ENCODE assay signal across 8 cellular contexts in the genomic region with DNA sequence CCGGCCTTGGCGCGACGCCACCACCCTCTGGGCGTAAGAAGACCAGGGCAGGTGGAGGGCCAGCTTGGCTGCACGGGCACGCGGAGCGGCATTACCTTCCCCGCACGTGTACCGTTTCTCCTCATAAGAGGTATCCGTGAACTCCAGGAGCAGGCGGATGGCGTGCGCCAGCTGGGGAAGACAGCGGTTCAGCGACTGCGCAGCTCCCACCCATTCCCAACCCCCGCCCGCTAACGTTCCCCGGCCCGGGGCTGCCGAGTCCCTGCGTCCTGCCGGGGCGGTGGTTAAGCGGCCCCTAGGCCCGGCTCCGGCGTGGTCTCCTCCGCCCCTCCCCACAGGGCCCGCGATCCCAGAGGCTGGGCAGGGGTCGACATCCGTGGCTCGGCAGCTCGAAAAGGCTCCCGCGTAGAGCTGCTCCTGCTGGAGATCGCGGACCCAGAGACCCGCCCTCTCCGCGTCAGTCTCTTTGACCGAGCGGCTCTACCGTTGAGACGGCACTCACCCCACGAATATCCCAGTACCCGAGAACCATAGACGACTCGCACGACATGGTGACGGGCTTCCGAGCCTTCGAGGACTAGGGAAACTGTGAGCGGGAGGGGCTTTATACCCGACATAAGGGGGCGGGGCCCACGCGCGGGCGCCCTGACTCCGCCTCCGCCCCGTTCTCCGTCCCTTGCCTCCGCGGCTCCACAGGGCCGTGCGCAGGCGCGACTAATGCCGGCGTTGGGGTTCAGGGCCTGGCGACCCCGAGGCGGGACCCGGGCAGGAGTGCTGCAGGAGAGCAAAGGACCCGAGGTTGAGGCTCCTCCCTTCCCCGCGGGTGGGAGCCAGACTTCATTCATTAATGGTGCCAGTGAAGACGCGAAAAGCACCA. TPM values are rescaled to one million over a fixed set of nuclear protein-coding genes. Genes with fewer than 3 reads are reported as not detected.
DNase-seq lines count a peak whose midpoint lies in the region; ATAC-seq and TF ChIP-seq lines count a peak whose summit lies in the region.

No MANE protein-coding gene starts in this region.

- H3F3A ChIP-seq in SK-N-SH (replicated peaks; ENCODE audit: insufficient read depth), result no peaks in the 10 kb centered on the region

- ATAC-seq in GM19468 (IDR thresholded peaks at IDR 0.05; ENCODE audit: extremely low read depth, unreplicated experiment), result peak; percentile 37
- ATAC-seq in activated naive CD4-positive, alpha-beta T cell treated with anti-CD3 and anti-CD28 coated beads, Interleukin-2, amount 50 U/mL, for 72 hours, result peak; percentile 94 to 97

- no peak for TF ChIP-seq EP300 in Ishikawa (IDR thresholded peaks at IDR 0.05; ENCODE audit: borderline replicate concordance)
- TF ChIP-seq EP300 in SK-N-SH (IDR thresholded peaks at IDR 0.05; ENCODE audit: borderline replicate concordance in 1 of 2, low read depth in 1 of 2, low read length in 1 of 2), result no peak

- intact Hi-C loops in head of caudate nucleus (cut with DNase I), result no loop called here

- H3K79me2 ChIP-seq in SK-N-SH (ENCODE audit: insufficient read depth) (no peaks in the 10 kb centered on the region), osteoblast (ENCODE audit: insufficient read depth, low read length) (peaks cover 3% of the 10 kb centered on the region)

- TF ChIP-seq RAD21 in Ishikawa (IDR thresholded peaks at IDR 0.05; ENCODE audit: low read depth), result no peak
- TF ChIP-seq RAD21 in SK-N-SH (IDR thresholded peaks at IDR 0.05; ENCODE audit: low read length), result no peak

- DNase-seq in SK-N-SH (peak; percentile 96), head of caudate nucleus (peak; percentile 67 to 95 (median 84)), osteoblast (ENCODE audit: insufficient read length, low spot score, missing footprints) (peak; percentile 97)
- DNase-seq in activated naive CD4-positive, alpha-beta T cell treated with anti-CD3 and anti-CD28 coated beads, Interleukin-2, amount 50 U/mL, for 72 hours (ENCODE audit: low spot score in 2 of 2), result peak; percentile 85 to 88

- H3K27me3 ChIP-seq in SK-N-SH (ENCODE audit: insufficient read depth) (no peaks in the 10 kb centered on the region), osteoblast (ENCODE audit: insufficient read depth, low read length) (no peaks in the 10 kb centered on the region)

- H3K9me2 ChIP-seq in SK-N-SH, result no peaks in the 10 kb centered on the region

- no peak for TF ChIP-seq CTCF in C4-2B (conservative IDR thresholded peaks at IDR 0.05)
- no peak for TF ChIP-seq CTCF in SK-N-SH (IDR thresholded peaks at IDR 0.05)
- no peak for TF ChIP-seq CTCF in osteoblast (IDR thresholded peaks at IDR 0.05; ENCODE audit: extremely low read depth, low read depth, low read length)

- H3K9me3 Mint-ChIP-seq in activated naive CD4-positive, alpha-beta T cell treated with anti-CD3 and anti-CD28 coated beads, Interleukin-2, amount 50 U/mL, for 72 hours, result peaks cover 0 to 5% of the 10 kb centered on the region in 2 donors

- H3K9ac ChIP-seq in SK-N-SH, result peak overlapping the region; percentile 73

- H4K20me1 ChIP-seq in SK-N-SH (ENCODE audit: insufficient read depth) (no peaks in the 10 kb centered on the region), osteoblast (ENCODE audit: insufficient read depth, low read length) (no peaks in the 10 kb centered on the region)

- peak overlapping the region; percentile 94 for H3K4me2 ChIP-seq in SK-N-SH
- H3K4me2 ChIP-seq in osteoblast (ENCODE audit: insufficient read depth, low read length), result peak overlapping the region; percentile 87

- H3K36me3 ChIP-seq in SK-N-SH (replicated peaks in 1 of 2; ENCODE audit: control insufficient read depth in 1 of 2, insufficient read depth in 2 of 2, low read length in 1 of 2), result peaks cover 16 to 19% of the 10 kb centered on the region in 2 experiments
- peaks cover 20% of the 10 kb centered on the region for H3K36me3 ChIP-seq in osteoblast (ENCODE audit: insufficient read depth, low read length)

- H3K9me3 ChIP-seq in SK-N-SH, result no peaks in the 10 kb centered on the region
- H3K9me3 ChIP-seq in osteoblast (ENCODE audit: low read depth, low read length), result no peaks in the 10 kb centered on the region

- H3K27ac ChIP-seq in C4-2B (peak overlapping the region; percentile 75), SK-N-SH (ENCODE audit: low read depth in 2 of 2, low read length in 1 of 2) (peak overlapping the region in 1 of 2 experiments; percentile 80; a peak in 1 of 4 replicates), osteoblast (ENCODE audit: low read depth, low read length) (peak overlapping the region; percentile 45), temporal lobe (ENCODE audit: low read depth, low read length) (peak overlapping the region; percentile 56)

- H3K4me1 ChIP-seq in SK-N-SH (ENCODE audit: control insufficient read depth in 1 of 2, insufficient read depth in 2 of 2, low read depth in 1 of 2, low read length in 1 of 2) (peaks cover 0 to 11% of the 10 kb centered on the region in 2 experiments; a peak in 2 of 4 replicates), osteoblast (ENCODE audit: insufficient read depth, low read length) (peaks cover 6% of the 10 kb centered on the region)

- H2AFZ ChIP-seq in SK-N-SH (ENCODE audit: low read depth) (peak overlapping the region; percentile 96), osteoblast (ENCODE audit: low read length) (peak overlapping the region; percentile 93)

- H3K27ac Mint-ChIP-seq in activated naive CD4-positive, alpha-beta T cell treated with anti-CD3 and anti-CD28 coated beads, Interleukin-2, amount 50 U/mL, for 72 hours, result peak overlapping the region; percentile 78 to 92

- H3K4me3 ChIP-seq in SK-N-SH (ENCODE audit: low read depth in 2 of 2, low read length in 1 of 2) (peak overlapping the region; percentile 73 to 81), osteoblast (ENCODE audit: insufficient read depth, low read length) (peak overlapping the region; percentile 82)

- CTCF ChIA-PET in SK-N-SH (lab: Yijun Ruan, JAX), result interaction anchor here (0.5 to 2.5 kb wide), 8 partner anchors 9 to 243 kb away, joined by 3 to 8 read pairs (median 4); no protein-coding TSS in a partner anchor

- POLR2A ChIA-PET in SK-N-SH (lab: Yijun Ruan, JAX), result interaction anchor here (0.5 to 1.6 kb wide), 4 partner anchors 9 to 222 kb away, joined by 3 to 4 read pairs (median 4); no protein-coding TSS in a partner anchor

- H3K36me3 Mint-ChIP-seq in activated naive CD4-positive, alpha-beta T cell treated with anti-CD3 and anti-CD28 coated beads, Interleukin-2, amount 50 U/mL, for 72 hours, result peaks cover 0 to 5% of the 10 kb centered on the region in 2 donors

- 3% methylated on average over 27 of the region's 86 CpGs for WGBS in SK-N-SH (ENCODE audit: low lambda C conversion rate)

TF ChIP-seq in Ishikawa, 13 proteins besides CTCF, POLR2A, EP300 and RAD21:
- no peak for TF ChIP-seq YY1 (IDR thresholded peaks at IDR 0.05; ENCODE audit: low read depth)
- TF ChIP-seq, protein P1, sequence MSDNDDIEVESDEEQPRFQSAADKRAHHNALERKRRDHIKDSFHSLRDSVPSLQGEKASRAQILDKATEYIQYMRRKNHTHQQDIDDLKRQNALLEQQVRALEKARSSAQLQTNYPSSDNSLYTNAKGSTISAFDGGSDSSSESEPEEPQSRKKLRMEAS (IDR thresholded peaks at IDR 0.05), result peak; percentile 62

TF ChIP-seq in SK-N-SH, 30 proteins besides CTCF, POLR2A, EP300 and RAD21 (continues in another document):
- TF ChIP-seq MXI1 (IDR thresholded peaks at IDR 0.05; ENCODE audit: low read depth, low read length) (peak; percentile 85), POLR2AphosphoS5 (IDR thresholded peaks at IDR 0.05; ENCODE audit: low read depth, low read length) (peak; percentile 89), NRF1 (IDR thresholded peaks at IDR 0.05; ENCODE audit: low read depth, low read length) (peak; percentile 79), CHD2 (IDR thresholded peaks at IDR 0.05; ENCODE audit: low read length, partially characterized antibody) (peak; percentile 28), GATA2 (CRISPR knock-in tag; IDR thresholded peaks at IDR 0.05) (no peak), MEF2A (IDR thresholded peaks at IDR 0.05; ENCODE audit: borderline replicate concordance, low read depth) (no peak)
- TF ChIP-seq, protein P1 (IDR thresholded peaks at IDR 0.05; ENCODE audit: low read depth), result peak; percentile 87

RNA-seq across cellular contexts. Expression of a gene that starts 0.9 kb away (rescaled TPM):
- polyA plus RNA-seq in SK-N-SH (2012; rRNA removed), result 84.9 and 86.6 TPM in 2 replicates
- 101 and 104 TPM in 2 replicates for polyA plus RNA-seq in SK-N-SH (2012; cell fraction: cytosol; rRNA removed)
- 44.0 and 59.3 TPM in 2 replicates for polyA plus RNA-seq in SK-N-SH (2012; cell fraction: nucleus; rRNA removed)
- total RNA-seq in activated naive CD4-positive, alpha-beta T cell treated with anti-CD3 and anti-CD28 coated beads, Interleukin-2, amount 50 U/mL, for 72 hours, result 10 to 100 TPM; 39.0 to 41.1 TPM
- total RNA-seq in osteoblast, result 49.9 and 50.1 TPM in 2 replicates
- 69.8 TPM for total RNA-seq in temporal lobe

RNA-seq across cellular contexts. Expression of a gene that starts 23.7 kb away (rescaled TPM):
- polyA plus RNA-seq in SK-N-SH (2012; rRNA removed), result not detected in 2 replicates
- polyA plus RNA-seq in SK-N-SH (2012; cell fraction: cytosol; rRNA removed), result not detected in 2 replicates
- polyA plus RNA-seq in SK-N-SH (2012; cell fraction: nucleus; rRNA removed), result not detected in 2 replicates
- total RNA-seq in activated naive CD4-positive, alpha-beta T cell treated with anti-CD3 and anti-CD28 coated beads, Interleukin-2, amount 50 U/mL, for 72 hours, result not detected
- total RNA-seq in osteoblast (not detected in 2 replicates), temporal lobe (not detected)

RNA-seq across cellular contexts. Expression of a gene that starts 27.9 kb away (rescaled TPM):
- not detected in 2 replicates for polyA plus RNA-seq in SK-N-SH (2012; rRNA removed)
- not detected in 2 replicates for polyA plus RNA-seq in SK-N-SH (2012; cell fraction: cytosol; rRNA removed)
- polyA plus RNA-seq in SK-N-SH (2012; cell fraction: nucleus; rRNA removed), result not detected in 2 replicates
- total RNA-seq in activated naive CD4-positive, alpha-beta T cell treated with anti-CD3 and anti-CD28 coated beads, Interleukin-2, amount 50 U/mL, for 72 hours, result under 1 TPM in 1 of 2 donors, not detected in 1; 0.89 TPM
- total RNA-seq in osteoblast (2.1 and 4.3 TPM in 2 replicates), temporal lobe (1.7 TPM)

RNA-seq across cellular contexts. Expression of a gene that starts 52.4 kb away (rescaled TPM):
- polyA plus RNA-seq in SK-N-SH (2012; rRNA removed), result not detected in 2 replicates
- polyA plus RNA-seq in SK-N-SH (2012; cell fraction: cytosol; rRNA removed), result 0.03 TPM in 2 replicates
- 0.14 and 0.17 TPM in 2 replicates for polyA plus RNA-seq in SK-N-SH (2012; cell fraction: nucleus; rRNA removed)
- 100 to 1,000 TPM in 1 of 2 donors, not detected in 1; 129 TPM for total RNA-seq in activated naive CD4-positive, alpha-beta T cell treated with anti-CD3 and anti-CD28 coated beads, Interleukin-2, amount 50 U/mL, for 72 hours
- total RNA-seq in osteoblast (not detected in 2 replicates), temporal lobe (not detected)
